20 cellular contexts compared by ENCODE assay signal in genomic region chr20:50405915-50406609, GRCh38.
"Had no signal": no experiment of that assay in that cellular context is flagged by ENCODE, and none has a peak within 500 bp of the region (broad histone marks: within the 10 kb centered on the region; RNA-seq: fewer than 3 reads in every experiment).

No MANE protein-coding gene starts in this region.

- H3K36me3 Mint-ChIP-seq: natural killer cell treated with Interleukin-12 subunit alpha and Interleukin-12 subunit beta and Interleukin-15 and Interleukin-18, amount 100 ng/mL, for 72 hours had no signal

- H3K9me3 ChIP-seq: colonic mucosa, mucosa of descending colon, upper lobe of right lung had no signal

- H3K27ac Mint-ChIP-seq: activated CD4-positive, alpha-beta T cell treated with anti-CD3 and anti-CD28 coated beads, Interleukin-2, amount 10 ng/mL, durations not matched to agents 7 days and 5 days; activated CD8-positive, alpha-beta T cell treated with anti-CD3 and anti-CD28 coated beads for 36 hours; activated naive CD8-positive, alpha-beta T cell treated with anti-CD3 and anti-CD28 coated beads, Interleukin-2, amount 50 U/mL, for 24 hours; activated T-helper 17 cell treated with anti-CD3 and anti-CD28 coated beads, Interleukin-2, amount 50 U/mL, for 72 hours; natural killer cell treated with Interleukin-12 subunit alpha and Interleukin-12 subunit beta and Interleukin-15 and Interleukin-18, amount 100 ng/mL, for 72 hours; stimulated activated naive CD8-positive, alpha-beta T cell treated with anti-CD3 and anti-CD28 coated beads, Interleukin-15, Interleukin-2, amounts not matched to agents 100 ng/mL and 50 ng/mL, for 24 hours had no signal

- H3K4me1 ChIP-seq: colonic mucosa had no signal

- H3K4me3 ChIP-seq: colonic mucosa, dorsolateral prefrontal cortex, left ventricle myocardium inferior, mucosa of descending colon, upper lobe of right lung had no signal

- H3K4me1 Mint-ChIP-seq: activated CD4-positive, alpha-beta T cell treated with anti-CD3 and anti-CD28 coated beads, Interleukin-2, amount 10 ng/mL, durations not matched to agents 7 days and 5 days; activated naive CD8-positive, alpha-beta T cell treated with anti-CD3 and anti-CD28 coated beads, Interleukin-2, amount 50 U/mL, for 24 hours; activated T-helper 17 cell treated with anti-CD3 and anti-CD28 coated beads, Interleukin-2, amount 50 U/mL, for 72 hours had no signal

- H3K4me3 Mint-ChIP-seq: activated CD4-positive, alpha-beta T cell treated with anti-CD3 and anti-CD28 coated beads, Interleukin-2, amount 10 ng/mL, durations not matched to agents 7 days and 5 days; activated CD8-positive, alpha-beta T cell treated with anti-CD3 and anti-CD28 coated beads for 36 hours; activated naive CD8-positive, alpha-beta T cell treated with anti-CD3 and anti-CD28 coated beads, Interleukin-2, amount 50 U/mL, for 24 hours; activated T-cell treated with anti-CD3 and anti-CD28 coated beads, Interleukin-2, amount 50 U/mL, for 4 hours; activated T-helper 17 cell treated with anti-CD3 and anti-CD28 coated beads, Interleukin-2, amount 50 U/mL, for 72 hours; natural killer cell treated with Interleukin-12 subunit alpha and Interleukin-12 subunit beta and Interleukin-15 and Interleukin-18, amount 100 ng/mL, for 72 hours; stimulated activated naive CD8-positive, alpha-beta T cell treated with anti-CD3 and anti-CD28 coated beads, Interleukin-15, Interleukin-2, amounts not matched to agents 100 ng/mL and 50 ng/mL, for 24 hours had no signal

- DNase-seq: activated CD4-positive, alpha-beta T cell treated with anti-CD3 and anti-CD28 coated beads for 1 hour; activated CD4-positive, alpha-beta T cell treated with anti-CD3 and anti-CD28 coated beads, Interleukin-2, amount 10 ng/mL, durations not matched to agents 7 days and 5 days; activated CD8-positive, alpha-beta T cell treated with anti-CD3 and anti-CD28 coated beads for 36 hours; activated gamma-delta T cell treated with Interleukin-2 at 50 U/mL for 16 hours; activated naive CD4-positive, alpha-beta T cell treated with anti-CD3 and anti-CD28 coated beads, Interleukin-2, amount 50 U/mL, for 16 hours; activated naive CD8-positive, alpha-beta T cell treated with anti-CD3 and anti-CD28 coated beads, Interleukin-2, amount 50 U/mL, for 24 hours; activated T-cell treated with anti-CD3 and anti-CD28 coated beads, Interleukin-2, amount 50 U/mL, for 4 hours; cerebellar nuclear complex; colonic mucosa; dorsolateral prefrontal cortex; effector memory CD4-positive, alpha-beta T cell; glutamatergic neuron; left ventricle myocardium inferior; mucosa of descending colon; stimulated activated CD4-positive, alpha-beta T cell treated with anti-CD3 and anti-CD28 coated beads, Interleukin-2, amount 100 ng/mL, for 48 hours; T-helper 2 cell; upper lobe of right lung had no signal

- H3K27me3 ChIP-seq: colonic mucosa, dorsolateral prefrontal cortex, upper lobe of right lung had no signal

- ATAC-seq: activated CD8-positive, alpha-beta T cell treated with anti-CD3 and anti-CD28 coated beads for 36 hours; activated naive CD8-positive, alpha-beta T cell treated with anti-CD3 and anti-CD28 coated beads, Interleukin-2, amount 50 U/mL, for 24 hours; activated T-cell treated with anti-CD3 and anti-CD28 coated beads, Interleukin-2, amount 50 U/mL, for 4 hours; activated T-helper 17 cell treated with anti-CD3 and anti-CD28 coated beads, Interleukin-2, amount 50 U/mL, for 72 hours; mucosa of descending colon; natural killer cell treated with Interleukin-12 subunit alpha and Interleukin-12 subunit beta and Interleukin-15 and Interleukin-18, amount 100 ng/mL, for 72 hours; upper lobe of right lung had no signal

- H3K27ac ChIP-seq: colonic mucosa, upper lobe of right lung had no signal

- H3K9me3 Mint-ChIP-seq: activated CD4-positive, alpha-beta T cell treated with anti-CD3 and anti-CD28 coated beads, Interleukin-2, amount 10 ng/mL, durations not matched to agents 7 days and 5 days; activated CD8-positive, alpha-beta T cell treated with anti-CD3 and anti-CD28 coated beads for 36 hours; activated naive CD8-positive, alpha-beta T cell treated with anti-CD3 and anti-CD28 coated beads, Interleukin-2, amount 50 U/mL, for 24 hours; activated T-cell treated with anti-CD3 and anti-CD28 coated beads, Interleukin-2, amount 50 U/mL, for 4 hours; activated T-helper 17 cell treated with anti-CD3 and anti-CD28 coated beads, Interleukin-2, amount 50 U/mL, for 72 hours; natural killer cell treated with Interleukin-12 subunit alpha and Interleukin-12 subunit beta and Interleukin-15 and Interleukin-18, amount 100 ng/mL, for 72 hours; stimulated activated naive CD8-positive, alpha-beta T cell treated with anti-CD3 and anti-CD28 coated beads, Interleukin-15, Interleukin-2, amounts not matched to agents 100 ng/mL and 50 ng/mL, for 24 hours had no signal

- H3K36me3 ChIP-seq: colonic mucosa, left ventricle myocardium inferior, upper lobe of right lung had no signal
